Comparison of ENCODE assay signal across 1 cellular context in genomic region chr22:42203609-42204008, GRCh38.
TF ChIP-seq lines count a peak whose summit lies in the region.

No MANE protein-coding gene starts in this region.

TF ChIP-seq in H1, 55 proteins besides CTCF, POLR2A, EP300 and RAD21 (continued from another document):
- TF ChIP-seq CHD7 (IDR thresholded peaks at IDR 0.05; ENCODE audit: insufficient replicate concordance, low read length), result no peak
- no peak for TF ChIP-seq SP4 (IDR thresholded peaks at IDR 0.05; ENCODE audit: low read length)
- 0 out of 2 replicates have a peak, but pooled peaks have one; percentile 23 for TF ChIP-seq EGR1 (IDR thresholded peaks at IDR 0.05; ENCODE audit: borderline replicate concordance, low read depth, low read length)
- TF ChIP-seq PHF8 (conservative IDR thresholded peaks at IDR 0.05; ENCODE audit: low read depth, low read length), result no peak
- TF ChIP-seq CBX5 (IDR thresholded peaks at IDR 0.05; ENCODE audit: low read depth, low read length), result no peak
